ENCODE assay signal across 3 cellular contexts in genomic region chr10:5698062-5698461, GRCh38.
TF ChIP-seq lines count a peak whose summit lies in the region.

No MANE protein-coding gene starts in this region.

TF ChIP-seq in SK-N-SH, 30 proteins besides CTCF, POLR2A, EP300 and RAD21:
- TF ChIP-seq GATA2 (CRISPR knock-in tag; IDR thresholded peaks at IDR 0.05) (peak; percentile 14; the same call in 1 of the 2 replicates), EZH2phosphoT487 (IDR thresholded peaks at IDR 0.05; ENCODE audit: borderline replicate concordance, low read depth) (no peak)

TF ChIP-seq in SK-N-SH treated with all-trans-retinoic acid at 6 μM for 48 hours, 23 proteins besides CTCF, POLR2A, EP300 and RAD21:
- TF ChIP-seq ZNF8 (CRISPR knock-in tag; IDR thresholded peaks at IDR 0.05) (no peak), SNAI2 (CRISPR knock-in tag; IDR thresholded peaks at IDR 0.05) (no peak)

TF ChIP-seq in K562, 482 proteins besides CTCF, POLR2A, EP300 and RAD21:
- TF ChIP-seq NFYB (IDR thresholded peaks at IDR 0.05; ENCODE audit: extremely low read depth, insufficient read length) (peak; percentile 9), PCBP1 (IDR thresholded peaks at IDR 0.05; ENCODE audit: low read depth, low read length, poor library complexity, severe bottlenecking) (no peak), MNT (conservative IDR thresholded peaks at IDR 0.05) (0 out of 4 replicates have a peak, but pooled peaks of 1 of the 2 experiments have one; percentile 4)
